In genomic region chr10:50497758-50498157, GRCh38 we compare ENCODE assay signal across 8 cellular contexts.
DNase-seq lines count a peak whose midpoint lies in the region; ATAC-seq and TF ChIP-seq lines count a peak whose summit lies in the region.

No MANE protein-coding gene starts in this region.

- no peak overlapping the region for H3K4me3 ChIP-seq in AG10803 (ENCODE audit: low read length)

- peaks cover 25% of the 10 kb centered on the region for H3K36me3 Mint-ChIP-seq in stimulated activated memory B cell treated with anti-CD40 and anti-IgM and Interleukin-4, amounts not matched to agents 10 μg/mL and 1 μg/mL and 100 μg/mL, for 72 hours

- no peak for TF ChIP-seq CTCF in AG10803 (conservative IDR thresholded peaks at IDR 0.05; ENCODE audit: low read length)

- no peak overlapping the region for H3K4me3 Mint-ChIP-seq in stimulated activated memory B cell treated with anti-CD40 and anti-IgM and Interleukin-4, amounts not matched to agents 10 μg/mL and 1 μg/mL and 100 μg/mL, for 72 hours

- peak overlapping the region; percentile 37 for H3K27ac Mint-ChIP-seq in stimulated activated memory B cell treated with anti-CD40 and anti-IgM and Interleukin-4, amounts not matched to agents 10 μg/mL and 1 μg/mL and 100 μg/mL, for 72 hours

- H3K4me1 Mint-ChIP-seq in stimulated activated memory B cell treated with anti-CD40 and anti-IgM and Interleukin-4, amounts not matched to agents 10 μg/mL and 1 μg/mL and 100 μg/mL, for 72 hours, result peaks cover 48% of the 10 kb centered on the region

- DNase-seq in AG10803 (ENCODE audit: low read depth) (peak; percentile 55), dedifferentiated amniotic fluid mesenchymal stem cell (ENCODE audit: extremely low spot score) (peak; percentile 40), NCI-H1930 (lab: John Stamatoyannopoulos, UW) (no peak), occipital lobe (lab: John Stamatoyannopoulos, UW) (no peak), NCI-H524 (lab: John Stamatoyannopoulos, UW) (no peak)

- no peaks in the 10 kb centered on the region for H3K27me3 Mint-ChIP-seq in stimulated activated memory B cell treated with anti-CD40 and anti-IgM and Interleukin-4, amounts not matched to agents 10 μg/mL and 1 μg/mL and 100 μg/mL, for 72 hours

- ATAC-seq in GM19438 (IDR thresholded peaks at IDR 0.05; ENCODE audit: low read depth, unreplicated experiment) (peak; percentile 89), HG03432 (IDR thresholded peaks at IDR 0.05; ENCODE audit: unreplicated experiment) (peak; percentile 96)
- ATAC-seq in stimulated activated memory B cell treated with anti-CD40 and anti-IgM and Interleukin-4, amounts not matched to agents 10 μg/mL and 1 μg/mL and 100 μg/mL, for 72 hours, result peak; percentile 73

- H3K9me3 Mint-ChIP-seq in stimulated activated memory B cell treated with anti-CD40 and anti-IgM and Interleukin-4, amounts not matched to agents 10 μg/mL and 1 μg/mL and 100 μg/mL, for 72 hours, result no peaks in the 10 kb centered on the region

Comparison
In these comparisons a context has a peak if more than half of its experiments do, and no peak if none do; other contexts are left out.
1. DNase-seq: peak in AG10803 (single experiment) and dedifferentiated amniotic fluid mesenchymal stem cell (single experiment); none in NCI-H1930 (0 of 2), occipital lobe (single experiment) and NCI-H524 (0 of 2).
2. Peak in every context shown above with its lines, with median percentiles within 50 percentile points of each other: ATAC-seq.